Comparison of ENCODE assay signal across 8 cellular contexts in the genomic region with DNA sequence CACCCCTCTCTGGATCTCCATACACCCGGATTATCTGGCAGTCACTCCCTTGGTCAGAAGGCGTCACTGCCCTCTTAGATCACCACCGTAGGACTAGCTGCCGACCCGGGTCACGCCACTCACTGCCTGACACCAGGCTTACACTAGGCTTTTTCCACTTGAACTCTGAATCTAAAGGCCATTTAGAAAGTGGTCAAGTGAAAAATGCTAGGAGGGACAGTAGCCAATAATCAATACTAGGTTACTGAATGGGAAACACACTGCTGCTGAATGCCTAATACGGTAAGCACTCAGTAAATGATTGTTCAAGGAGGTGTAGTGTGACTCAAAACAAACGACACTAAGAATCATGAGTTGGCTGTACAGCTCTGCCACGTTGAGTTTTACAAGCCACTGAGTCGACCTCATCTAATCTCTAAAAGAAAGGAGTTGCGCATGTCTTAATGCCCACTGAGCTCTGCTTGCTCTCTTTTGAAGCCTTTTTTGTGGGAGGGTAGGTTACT. TPM values are rescaled to one million over a fixed set of nuclear protein-coding genes. Genes with fewer than 3 reads are reported as not detected.
DNase-seq lines count a peak whose midpoint lies in the region; ATAC-seq and TF ChIP-seq lines count a peak whose summit lies in the region.

No MANE protein-coding gene starts in this region.

- DNase-seq in CD14-positive monocyte (ENCODE audit: low spot score) (no peak), OCI-M1 (lab: John Stamatoyannopoulos, UW) (peak; percentile 92), coronary artery (ENCODE audit: low spot score) (no peak), memory B cell (ENCODE audit: low spot score in 2 of 2) (no peak), upper lobe of right lung (no peak), NCI-H1048 (lab: John Stamatoyannopoulos, UW) (no peak)

- no peaks in the 10 kb centered on the region for H3K27me3 ChIP-seq in upper lobe of right lung

- H3K4me1 Mint-ChIP-seq in CD14-positive monocyte (peaks cover 31% of the 10 kb centered on the region), memory B cell (peaks cover 20% of the 10 kb centered on the region)

- H3K27ac Mint-ChIP-seq in CD14-positive monocyte (peak overlapping the region; percentile 93 to 98 (median 97)), memory B cell (peak overlapping the region; percentile 94)

- H3K36me3 Mint-ChIP-seq in CD14-positive monocyte = peaks cover 10 to 11% of the 10 kb centered on the region in 2 donors
- H3K36me3 Mint-ChIP-seq in memory B cell = peaks cover 5% of the 10 kb centered on the region

- peaks cover 35% of the 10 kb centered on the region for H3K4me1 ChIP-seq in upper lobe of right lung

- H3K4me3 Mint-ChIP-seq in CD14-positive monocyte (peak overlapping the region; percentile 96 to 99), memory B cell (peak overlapping the region; percentile 98)

- H3K27ac ChIP-seq in coronary artery (peak overlapping the region; percentile 88 to 97), upper lobe of right lung (peak overlapping the region; percentile 96)

- H3K9me3 ChIP-seq in upper lobe of right lung = no peaks in the 10 kb centered on the region

- ATAC-seq in GM18519 (IDR thresholded peaks at IDR 0.05; ENCODE audit: low FRiP score, unreplicated experiment) = peak; percentile 8
- peak; percentile 35 for ATAC-seq in HG03039 (IDR thresholded peaks at IDR 0.05; ENCODE audit: unreplicated experiment)
- no peak for ATAC-seq in memory B cell (ENCODE audit: low read depth)
- ATAC-seq in upper lobe of right lung = peak; percentile 40

- intact Hi-C loops in CD14-positive monocyte (cut with micrococcal nuclease) = loop anchor here (5.0 to 10.0 kb wide), 2 partner anchors 819 to 947 kb away; a partner anchor contains a TSS
- intact Hi-C loops in upper lobe of right lung (cut with DNase I) = no loop called here

- peak overlapping the region; percentile 98 for H3K4me3 ChIP-seq in coronary artery
- peak overlapping the region; percentile 88 for H3K4me3 ChIP-seq in upper lobe of right lung

- H3K27me3 Mint-ChIP-seq in CD14-positive monocyte (ENCODE audit: low read depth in 3 of 3) (peaks cover 0 to 2% (median 1%) of the 10 kb centered on the region in 3 donors), memory B cell (no peaks in the 10 kb centered on the region)

- H3K36me3 ChIP-seq in upper lobe of right lung = no peaks in the 10 kb centered on the region

- TF ChIP-seq CTCF in CD14-positive monocyte (IDR thresholded peaks at IDR 0.05) = no peak
- TF ChIP-seq CTCF in coronary artery (IDR thresholded peaks at IDR 0.05) = no peak
- TF ChIP-seq CTCF in upper lobe of right lung (IDR thresholded peaks at IDR 0.05) = no peak

- H3K9me3 Mint-ChIP-seq in CD14-positive monocyte (no peaks in the 10 kb centered on the region), memory B cell (no peaks in the 10 kb centered on the region)

RNA-seq across cellular contexts. Expression of a gene that starts 0.7 kb away (rescaled TPM):
- 10 to 100 TPM; 13.1 to 20.2 TPM for polyA plus RNA-seq in CD14-positive monocyte
- total RNA-seq in upper lobe of right lung = 29.4 TPM
